ENCODE assay signal across 25 cellular contexts in genomic region chr2:194769030-194769429, GRCh38.
A peak's percentile ranks its signal among the peaks of the same experiment; 100 is the strongest.
DNase-seq lines count a peak whose midpoint lies in the region; ATAC-seq, FAIRE-seq and TF ChIP-seq lines count a peak whose summit lies in the region.
"Had no signal": no experiment of that assay in that cellular context is flagged by ENCODE, and none has a peak within 500 bp of the region (broad histone marks: within the 10 kb centered on the region; RNA-seq: fewer than 3 reads in every experiment).

No MANE protein-coding gene starts in this region.

- H3K4me1 Mint-ChIP-seq in Calu3 (ENCODE audit: low read depth, unreplicated experiment), result peaks cover 8% of the 10 kb centered on the region
- H3K4me1 Mint-ChIP-seq: CD14-positive monocyte; CD4-positive, alpha-beta memory T cell; CD4-positive, CD25-positive, alpha-beta regulatory T cell; CD8-positive, alpha-beta memory T cell had no signal

- H3K4me3 ChIP-seq in epithelial cell of esophagus (ENCODE audit: low read length), result no peak overlapping the region
- H3K4me3 ChIP-seq: BLaER1, GM12878 had no signal

- peaks cover 2% of the 10 kb centered on the region for H3K9me3 Mint-ChIP-seq in Calu3 (ENCODE audit: low read depth, unreplicated experiment)

- CTCF ChIA-PET in Calu3 (lab: Charles Lee), result no interaction called here

- H3K27ac Mint-ChIP-seq in Calu3 (ENCODE audit: unreplicated experiment), result peak overlapping the region; percentile 50
- H3K27ac Mint-ChIP-seq: CD14-positive monocyte; CD4-positive, alpha-beta memory T cell; CD4-positive, CD25-positive, alpha-beta regulatory T cell; CD8-positive, alpha-beta memory T cell had no signal

- no peak for ATAC-seq in omental fat pad (ENCODE audit: low FRiP score)
- ATAC-seq: GM12878 had no signal

- H3K36me3 Mint-ChIP-seq in Calu3 (ENCODE audit: insufficient read depth, unreplicated experiment), result no peaks in the 10 kb centered on the region
- H3K36me3 Mint-ChIP-seq: CD14-positive monocyte; CD4-positive, alpha-beta memory T cell; CD4-positive, CD25-positive, alpha-beta regulatory T cell; CD8-positive, alpha-beta memory T cell had no signal

- peak; percentile 77 for FAIRE-seq in D721Med (lab: Jason Lieb, UNC)
- FAIRE-seq: GM12878, GM12892, GM18507 had no signal

- no peak for DNase-seq in Calu3
- no peak for DNase-seq in D721Med (ENCODE audit: insufficient read length, low spot score)
- DNase-seq in epithelial cell of esophagus (ENCODE audit: low read depth), result peak; percentile 36
- no peak for DNase-seq in HuH-7 (ENCODE audit: low spot score)
- DNase-seq in omental fat pad (ENCODE audit: low spot score), result no peak
- DNase-seq: 8988T; ACHN; BE2C; C1 segment of cervical spinal cord; CD4-positive, alpha-beta memory T cell; CD4-positive, CD25-positive, alpha-beta regulatory T cell; CD8-positive, alpha-beta memory T cell; COR-L47; DMS 273 treated with DMSO at 0.1 percent for 48 hours; DMS153; DMS53; DMS79; DND-41; EL; GDM1 had no signal

- TF ChIP-seq CTCF in Calu3 (IDR thresholded peaks at IDR 0.05; ENCODE audit: unreplicated experiment), result no peak
- TF ChIP-seq CTCF in D721Med (IDR thresholded peaks at IDR 0.05; ENCODE audit: insufficient read depth, missing control alignments), result no peak
- TF ChIP-seq CTCF in epithelial cell of esophagus (IDR thresholded peaks at IDR 0.05; ENCODE audit: insufficient read depth, low read depth, low read length, missing control alignments), result no peak
- no peak for TF ChIP-seq CTCF in omental fat pad (IDR thresholded peaks at IDR 0.05)

- BruUV-seq in Calu3 (replicated peaks; lab: Mats Ljungman, UMichigan), result no TSS peak

- no peaks in the 10 kb centered on the region for H3K27me3 Mint-ChIP-seq in Calu3 (ENCODE audit: unreplicated experiment)
- H3K27me3 Mint-ChIP-seq: CD4-positive, alpha-beta memory T cell; CD4-positive, CD25-positive, alpha-beta regulatory T cell had no signal

- no peak overlapping the region for H3K4me3 Mint-ChIP-seq in Calu3 (ENCODE audit: low read depth, unreplicated experiment)
- H3K4me3 Mint-ChIP-seq: CD14-positive monocyte; CD4-positive, alpha-beta memory T cell; CD4-positive, CD25-positive, alpha-beta regulatory T cell; CD8-positive, alpha-beta memory T cell had no signal

- intact Hi-C loops in Calu3 (cut with micrococcal nuclease; ENCODE audit: unreplicated experiment), result no loop called here
